16 cellular contexts compared by ENCODE assay signal in the genomic region with DNA sequence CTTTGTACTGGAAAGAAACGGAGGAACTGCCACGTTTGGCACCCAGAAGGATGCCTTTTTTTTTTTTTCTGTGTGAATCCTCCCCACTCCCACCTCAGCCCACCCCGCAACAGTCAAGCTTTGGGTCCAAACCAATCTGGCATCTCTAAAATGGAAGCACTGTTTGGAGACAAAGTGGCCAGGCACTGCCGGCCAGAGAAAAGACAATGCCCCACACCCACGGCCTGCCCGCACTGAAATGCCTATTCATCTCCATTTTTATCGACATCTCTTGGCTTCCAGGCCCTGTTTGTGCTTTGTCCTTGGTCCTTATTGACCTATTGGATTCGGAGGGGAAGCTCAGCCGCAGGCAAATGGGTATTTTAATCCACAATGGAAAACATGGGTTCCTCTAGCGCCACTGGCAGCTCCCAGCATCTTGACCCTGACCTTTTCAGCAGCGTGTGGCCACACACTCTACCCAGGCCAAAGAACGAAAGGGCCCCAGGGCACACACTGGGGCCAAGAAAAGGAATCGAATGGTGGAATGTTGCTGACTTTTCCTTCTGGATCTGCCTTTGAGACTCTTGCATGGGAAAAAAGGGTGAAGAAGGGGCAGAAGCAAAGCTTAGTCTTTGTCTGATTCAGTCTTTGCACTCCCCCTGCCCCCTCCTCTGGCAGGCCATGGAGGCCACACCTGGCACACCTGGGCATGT.
"Had no signal": no experiment of that assay in that cellular context is flagged by ENCODE, and none has a peak within 500 bp of the region (broad histone marks: within the 10 kb centered on the region; RNA-seq: fewer than 3 reads in every experiment).

No MANE protein-coding gene starts in this region.

- H3K36me3 Mint-ChIP-seq: activated naive CD4-positive, alpha-beta T cell treated with anti-CD3 and anti-CD28 coated beads, Interleukin-2, amount 10 ng/mL, durations not matched to agents 7 days and 5 days had no signal

- H3K27ac Mint-ChIP-seq: activated B cell treated with CpG ODN at 0.5 μM for 24 hours; activated CD4-positive, alpha-beta T cell treated with anti-CD3 and anti-CD28 coated beads, Interleukin-2, amount 10 ng/mL, durations not matched to agents 7 days and 5 days; activated naive CD4-positive, alpha-beta T cell treated with anti-CD3 and anti-CD28 coated beads, Interleukin-2, amount 10 ng/mL, durations not matched to agents 7 days and 5 days; activated T-helper 2 cell treated with anti-CD3 and anti-CD28 coated beads, Interferon-gamma antibody, Interleukin-2, Interleukin-4, amounts not matched to agents 10 μg/mL and 5 μg/mL and 100 μg/mL, durations not matched to agents 14 hours and 24 hours and 36 hours; dendritic cell treated with granulocyte-macrophage colony-stimulating factor and Interleukin-4, amounts not matched to agents 40 ng/mL and 50 ng/mL, for 4 days; progenitor cell of endocrine pancreas; T-helper 1 cell treated with Interleukin-12 subunit alpha and Interleukin-12 subunit beta and Interleukin-4 antibody, amounts not matched to agents 30 μg/mL and 1 μg/mL, for 36 hours had no signal

- H3K4me3 Mint-ChIP-seq: activated B cell treated with CpG ODN at 0.5 μM for 24 hours; activated CD4-positive, alpha-beta T cell treated with anti-CD3 and anti-CD28 coated beads, Interleukin-2, amount 10 ng/mL, durations not matched to agents 7 days and 5 days; activated naive CD4-positive, alpha-beta T cell treated with anti-CD3 and anti-CD28 coated beads, Interleukin-2, amount 10 ng/mL, durations not matched to agents 7 days and 5 days; central memory CD8-positive, alpha-beta T cell; dendritic cell treated with granulocyte-macrophage colony-stimulating factor and Interleukin-4, amounts not matched to agents 40 ng/mL and 50 ng/mL, for 4 days; T-helper 1 cell treated with Interleukin-12 subunit alpha and Interleukin-12 subunit beta and Interleukin-4 antibody, amounts not matched to agents 30 μg/mL and 1 μg/mL, for 36 hours had no signal

- H3K9me3 Mint-ChIP-seq: activated B cell treated with CpG ODN at 0.5 μM for 24 hours; activated CD4-positive, alpha-beta T cell treated with anti-CD3 and anti-CD28 coated beads, Interleukin-2, amount 10 ng/mL, durations not matched to agents 7 days and 5 days; activated naive CD4-positive, alpha-beta T cell treated with anti-CD3 and anti-CD28 coated beads, Interleukin-2, amount 10 ng/mL, durations not matched to agents 7 days and 5 days; activated T-helper 2 cell treated with anti-CD3 and anti-CD28 coated beads, Interferon-gamma antibody, Interleukin-2, Interleukin-4, amounts not matched to agents 10 μg/mL and 5 μg/mL and 100 μg/mL, durations not matched to agents 14 hours and 24 hours and 36 hours; central memory CD8-positive, alpha-beta T cell; dendritic cell treated with granulocyte-macrophage colony-stimulating factor and Interleukin-4, amounts not matched to agents 40 ng/mL and 50 ng/mL, for 4 days; T-helper 1 cell treated with Interleukin-12 subunit alpha and Interleukin-12 subunit beta and Interleukin-4 antibody, amounts not matched to agents 30 μg/mL and 1 μg/mL, for 36 hours had no signal

- H3K27me3 Mint-ChIP-seq: activated CD4-positive, alpha-beta T cell treated with anti-CD3 and anti-CD28 coated beads, Interleukin-2, amount 10 ng/mL, durations not matched to agents 7 days and 5 days had no signal

- H3K27ac ChIP-seq: body of pancreas, thoracic aorta had no signal

- DNase-seq: activated B cell treated with CpG ODN at 0.5 μM for 24 hours; activated CD4-positive, alpha-beta T cell treated with anti-CD3 and anti-CD28 coated beads, Interleukin-2, amount 10 ng/mL, durations not matched to agents 7 days and 5 days; activated naive CD4-positive, alpha-beta T cell treated with anti-CD3 and anti-CD28 coated beads, Interleukin-2, amount 10 ng/mL, durations not matched to agents 7 days and 5 days; activated T-cell treated with anti-CD3 and anti-CD28 coated beads for 4 hours; body of pancreas; erythroblast; glutamatergic neuron; left ventricle myocardium superior; stimulated activated CD4-positive, alpha-beta T cell treated with anti-CD3 and anti-CD28 coated beads, Interleukin-12 subunit alpha, Interleukin-12 subunit beta, amount 100 ng/mL, for 4 hours; stimulated activated naive CD8-positive, alpha-beta T cell treated with anti-CD3 and anti-CD28 coated beads, Interleukin-15, Interleukin-2, amounts not matched to agents 100 U/mL and 50 U/mL, for 24 hours had no signal
